Comparison of ENCODE assay signal across 22 cellular contexts in genomic region chr7:46577394-46577793, GRCh38.
DNase-seq lines count a peak whose midpoint lies in the region; ATAC-seq and TF ChIP-seq lines count a peak whose summit lies in the region.
"Had no signal": no experiment of that assay in that cellular context is flagged by ENCODE, and none has a peak within 500 bp of the region (broad histone marks: within the 10 kb centered on the region; RNA-seq: fewer than 3 reads in every experiment).

No MANE protein-coding gene starts in this region.

- H3K9me3 Mint-ChIP-seq in chondrocyte (ENCODE audit: low read depth) (peaks cover 5% of the 10 kb centered on the region), osteocyte (ENCODE audit: unreplicated experiment) (peaks cover 21% of the 10 kb centered on the region)

- H3K27me3 Mint-ChIP-seq in chondrocyte (ENCODE audit: low read depth) (no peaks in the 10 kb centered on the region), osteocyte (ENCODE audit: unreplicated experiment) (no peaks in the 10 kb centered on the region)

- DNase-seq in left ventricle myocardium inferior (no peak), Right ventricle myocardium superior (no peak), chondrocyte (ENCODE audit: low spot score) (no peak), osteocyte (ENCODE audit: extremely low spot score, unreplicated experiment) (no peak), HCEC 1CT (no peak)
- DNase-seq: Calu3; CD8-positive, alpha-beta memory T cell; DMS153; GDM1; NCI-H1105; NCI-H146; NCI-H2029; NCI-H345; NCI-H524; NCI-H774; NK-92 treated with Interleukin-12 subunit alpha and Interleukin-12 subunit beta, amount 100 ng/mL, for 24 hours; Peyer's patch; SJCRH30 had no signal

- TF ChIP-seq CTCF in left ventricle myocardium inferior (IDR thresholded peaks at IDR 0.05; ENCODE audit: borderline replicate concordance): no peak
- no peak for TF ChIP-seq CTCF in chondrocyte (IDR thresholded peaks at IDR 0.05)
- no peak for TF ChIP-seq CTCF in osteocyte (IDR thresholded peaks at IDR 0.05)

- peak overlapping the region; percentile 34 for H3K27ac ChIP-seq in left ventricle myocardium inferior (replicated peaks)
- H3K27ac ChIP-seq: C4-2B, Peyer's patch, SJCRH30 had no signal

- H3K4me1 ChIP-seq in left ventricle myocardium inferior: peaks cover 4% of the 10 kb centered on the region
- H3K4me1 ChIP-seq: Peyer's patch, SJCRH30 had no signal

- H3K27ac Mint-ChIP-seq in chondrocyte (ENCODE audit: unreplicated experiment) (peak overlapping the region; percentile 5), osteocyte (ENCODE audit: unreplicated experiment) (peak overlapping the region; percentile 63)
- H3K27ac Mint-ChIP-seq: CD8-positive, alpha-beta memory T cell; IgD-negative memory B cell had no signal

- H3K4me3 ChIP-seq in left ventricle myocardium inferior: no peak overlapping the region
- H3K4me3 ChIP-seq: Peyer's patch, SJCRH30 had no signal

- no peak for ATAC-seq in Right ventricle myocardium superior (ENCODE audit: poor library complexity)
- ATAC-seq in esophagus mucosa: no peak
- ATAC-seq in HG03139 (IDR thresholded peaks at IDR 0.05; ENCODE audit: unreplicated experiment): no peak

- H3K4me3 Mint-ChIP-seq in chondrocyte (ENCODE audit: unreplicated experiment) (no peak overlapping the region), osteocyte (ENCODE audit: unreplicated experiment) (no peak overlapping the region)
- H3K4me3 Mint-ChIP-seq: CD8-positive, alpha-beta memory T cell; IgD-negative memory B cell had no signal

- H3K4me1 Mint-ChIP-seq in chondrocyte (ENCODE audit: low read depth) (peaks cover 17% of the 10 kb centered on the region), osteocyte (ENCODE audit: unreplicated experiment) (peaks cover 43% of the 10 kb centered on the region)
- H3K4me1 Mint-ChIP-seq: CD8-positive, alpha-beta memory T cell had no signal

- no peaks in the 10 kb centered on the region for H3K9me3 ChIP-seq in left ventricle myocardium inferior (replicated peaks)
- H3K9me3 ChIP-seq: Peyer's patch, SJCRH30 had no signal

- no peaks in the 10 kb centered on the region for H3K27me3 ChIP-seq in left ventricle myocardium inferior (ENCODE audit: low read depth)
- H3K27me3 ChIP-seq: Peyer's patch, SJCRH30 had no signal

- no peaks in the 10 kb centered on the region for H3K36me3 ChIP-seq in left ventricle myocardium inferior
- H3K36me3 ChIP-seq: Peyer's patch, SJCRH30 had no signal

- H3K36me3 Mint-ChIP-seq in chondrocyte (ENCODE audit: low read depth) (peaks cover 2% of the 10 kb centered on the region), osteocyte (ENCODE audit: unreplicated experiment) (no peaks in the 10 kb centered on the region)
- H3K36me3 Mint-ChIP-seq: CD8-positive, alpha-beta memory T cell; IgD-negative memory B cell had no signal

- intact Hi-C loops in left ventricle myocardium inferior (cut with micrococcal nuclease) (no loop called here), Right ventricle myocardium superior (cut with DNase I) (no loop called here)
